In the genomic region with DNA sequence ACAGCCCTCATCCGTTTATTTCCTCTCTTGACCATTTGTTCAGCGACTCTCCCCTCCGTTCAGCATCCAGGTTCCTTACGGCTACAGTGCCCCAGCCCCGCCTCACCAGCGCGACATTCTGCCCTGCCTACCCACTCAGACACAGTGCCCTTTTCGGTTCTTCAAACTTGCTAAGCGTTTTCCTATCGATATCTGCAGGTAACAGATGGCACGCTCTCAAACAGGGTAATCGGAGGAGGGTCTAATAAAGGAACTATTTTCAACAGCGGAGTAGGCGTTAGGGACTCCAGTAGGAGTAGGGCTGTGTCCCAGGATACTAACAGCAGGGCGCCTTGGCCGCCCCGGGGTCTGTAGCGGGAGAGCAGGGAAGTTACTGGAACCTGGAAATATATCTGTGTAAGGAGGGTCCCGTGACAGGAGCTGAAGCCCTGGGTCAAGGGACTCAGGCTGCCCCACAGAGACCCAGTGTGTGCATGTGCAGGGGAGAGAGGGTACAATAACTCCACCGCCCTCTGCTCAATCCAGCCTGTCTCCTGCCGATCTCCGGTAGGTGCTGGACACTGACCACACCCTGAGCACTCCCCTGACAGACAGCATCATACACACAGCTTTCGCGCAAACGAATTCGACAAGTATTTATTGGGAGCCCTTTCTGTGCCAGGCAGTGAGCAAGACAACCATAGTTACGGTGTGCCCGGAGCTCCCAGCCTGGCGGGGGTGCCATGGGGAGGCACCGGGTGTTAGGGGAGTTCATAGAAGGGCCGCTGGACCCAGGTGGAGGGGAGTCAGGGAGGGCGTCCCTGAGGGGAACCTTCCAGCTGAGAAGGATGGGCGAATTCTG, we compare ENCODE assay signal across 8 cellular contexts. TPM values are rescaled to one million over a fixed set of nuclear protein-coding genes. Genes with fewer than 3 reads are reported as not detected.
DNase-seq lines count a peak whose midpoint lies in the region; ATAC-seq, FAIRE-seq and TF ChIP-seq lines count a peak whose summit lies in the region.

No MANE protein-coding gene starts in this region.

- in situ Hi-C loops in transverse colon (cut with MboI; ENCODE audit: low pct_ligation_motif_present in 1 of 4, low pct_unique_long_range_greater_than_20kb in 1 of 4, low sequenced_read_pairs in 3 of 4): loop anchor here in 1 of 4 donors (25.0 kb wide), 1 partner anchor 106 kb away; the partner anchor contains the start of gene GDPD5

- H3K9ac ChIP-seq in keratinocyte (ENCODE audit: control insufficient read depth, extremely low read depth, insufficient read depth, low read length): peak overlapping the region; percentile 10

- CTCF ChIA-PET in activated CD8-positive, alpha-beta T cell treated with anti-CD3 and anti-CD28 coated beads, Interleukin-2, amount 10 ng/mL, durations not matched to agents 7 days and 5 days (lab: Charles Lee): interaction anchor here (0.9 to 1.8 kb wide), 5 partner anchors 23 to 101 kb away, joined by 3 to 7 read pairs (median 4); no protein-coding TSS in a partner anchor

- no peak for TF ChIP-seq CTCF in cardiac muscle cell (IDR thresholded peaks at IDR 0.05; ENCODE audit: low read depth, low read length)
- TF ChIP-seq CTCF in keratinocyte (optimal IDR thresholded peaks at IDR 0.05 in 1 of 3, IDR thresholded peaks at IDR 0.05 in 1 of 3, conservative IDR thresholded peaks at IDR 0.05 in 1 of 3; ENCODE audit: extremely low read depth in 1 of 3, insufficient read depth in 2 of 3, low read length in 3 of 3): no peak
- TF ChIP-seq CTCF in transverse colon (IDR thresholded peaks at IDR 0.05): no peak

- no peak for DNase-seq in cardiac muscle cell (ENCODE audit: low read depth in 1 of 2, low spot score in 1 of 2)
- no peak for DNase-seq in left ventricle myocardium superior
- no peak for DNase-seq in activated CD8-positive, alpha-beta T cell treated with anti-CD3 and anti-CD28 coated beads, Interleukin-2, amount 10 ng/mL, durations not matched to agents 7 days and 5 days
- no peak for DNase-seq in keratinocyte (ENCODE audit: low read depth, low spot score)
- DNase-seq in transverse colon: no peak
- no peak for DNase-seq in NCI-H2107 (lab: John Stamatoyannopoulos, UW)

- H3K27me3 ChIP-seq in cardiac muscle cell: peaks cover 57% of the 10 kb centered on the region
- H3K27me3 ChIP-seq in keratinocyte (ENCODE audit: control insufficient read depth, extremely low read depth, insufficient read depth, low read length): peaks cover 53% of the 10 kb centered on the region
- H3K27me3 ChIP-seq in transverse colon: peaks cover 43% of the 10 kb centered on the region

- H3K4me3 ChIP-seq in cardiac muscle cell (peak overlapping the region; percentile 32), keratinocyte (ENCODE audit: control insufficient read depth in 2 of 3, extremely low read depth in 1 of 3, insufficient read depth in 2 of 3, low read depth in 1 of 3, low read length in 3 of 3) (peak overlapping the region; percentile 24 to 30 (median 28)), transverse colon (peak overlapping the region in 3 of 4 donors; percentile 20 to 52 (median 39))

- H3K36me3 ChIP-seq in cardiac muscle cell (no peaks in the 10 kb centered on the region), keratinocyte (ENCODE audit: control insufficient read depth in 2 of 2, extremely low read depth in 1 of 2, insufficient read depth in 2 of 2, low read length in 2 of 2) (no peaks in the 10 kb centered on the region), transverse colon (no peaks in the 10 kb centered on the region)

- H3K79me2 ChIP-seq in keratinocyte (ENCODE audit: control insufficient read depth, insufficient read depth, low read length): no peaks in the 10 kb centered on the region

- no peak for TF ChIP-seq EP300 in transverse colon (IDR thresholded peaks at IDR 0.05; ENCODE audit: low read depth)

- peaks cover 6% of the 10 kb centered on the region for H3K36me3 Mint-ChIP-seq in activated CD8-positive, alpha-beta T cell treated with anti-CD3 and anti-CD28 coated beads, Interleukin-2, amount 10 ng/mL, durations not matched to agents 7 days and 5 days (ENCODE audit: low read depth)

- peaks cover 2% of the 10 kb centered on the region for H4K20me1 ChIP-seq in keratinocyte (ENCODE audit: control insufficient read depth, extremely low read depth, insufficient read depth, low read length)

- peak overlapping the region; percentile 59 for H3K4me2 ChIP-seq in keratinocyte (ENCODE audit: control insufficient read depth, extremely low read depth, insufficient read depth, low read depth, low read length)

- intact Hi-C loops in left ventricle myocardium superior (cut with micrococcal nuclease) (no loop called here), transverse colon (cut with DNase I; ENCODE audit: low total_unique reads) (no loop called here)

- H3K27ac ChIP-seq in cardiac muscle cell (no peak overlapping the region), keratinocyte (ENCODE audit: control insufficient read depth, insufficient read depth, low read length) (no peak overlapping the region), transverse colon (peak overlapping the region in 2 of 4 donors; percentile 35 to 36)

- H3K9me1 ChIP-seq in keratinocyte (ENCODE audit: control insufficient read depth, extremely low read depth, insufficient read depth, low read length): no peaks in the 10 kb centered on the region

- dilution Hi-C loops in keratinocyte (cut with MboI; ENCODE audit: extremely low pct_ligation_motif_present, low sequenced_read_pairs): no loop called here

- WGBS in transverse colon (ENCODE audit: low coverage in 1 of 2), 2 donors: 26% methylated on average over 33 of the region's 33 CpGs; no CpG with 5 or more reads in 1 of the 2 donors

- H3K27ac Mint-ChIP-seq in activated CD8-positive, alpha-beta T cell treated with anti-CD3 and anti-CD28 coated beads, Interleukin-2, amount 10 ng/mL, durations not matched to agents 7 days and 5 days: peak overlapping the region; percentile 71

- H3K9me3 ChIP-seq in cardiac muscle cell (ENCODE audit: low read depth) (no peaks in the 10 kb centered on the region), keratinocyte (ENCODE audit: control insufficient read depth, low read depth, low read length) (peaks cover 6% of the 10 kb centered on the region), transverse colon (no peaks in the 10 kb centered on the region)

- FAIRE-seq in keratinocyte (lab: Jason Lieb, UNC): no peak

- ATAC-seq in left ventricle myocardium superior (no peak), GM19035 (IDR thresholded peaks at IDR 0.05; ENCODE audit: unreplicated experiment) (no peak), GM19397 (IDR thresholded peaks at IDR 0.05; ENCODE audit: unreplicated experiment) (no peak)
- ATAC-seq in activated CD8-positive, alpha-beta T cell treated with anti-CD3 and anti-CD28 coated beads, Interleukin-2, amount 10 ng/mL, durations not matched to agents 7 days and 5 days: no peak

- peaks cover 16% of the 10 kb centered on the region for H3K4me1 Mint-ChIP-seq in activated CD8-positive, alpha-beta T cell treated with anti-CD3 and anti-CD28 coated beads, Interleukin-2, amount 10 ng/mL, durations not matched to agents 7 days and 5 days (ENCODE audit: low read depth)

- H3K9me3 Mint-ChIP-seq in activated CD8-positive, alpha-beta T cell treated with anti-CD3 and anti-CD28 coated beads, Interleukin-2, amount 10 ng/mL, durations not matched to agents 7 days and 5 days (ENCODE audit: insufficient read depth): peaks cover 4% of the 10 kb centered on the region

- H2AFZ ChIP-seq in keratinocyte (ENCODE audit: control insufficient read depth, low read length): peak overlapping the region; percentile 74

- POLR2A ChIA-PET in activated CD8-positive, alpha-beta T cell treated with anti-CD3 and anti-CD28 coated beads, Interleukin-2, amount 10 ng/mL, durations not matched to agents 7 days and 5 days (lab: Charles Lee): interaction anchor here (0.6 to 1.0 kb wide), 3 partner anchors 8 to 358 kb away, joined by 3 read pairs; no protein-coding TSS in a partner anchor

- H3K4me1 ChIP-seq in cardiac muscle cell (ENCODE audit: low read depth) (no peaks in the 10 kb centered on the region), keratinocyte (ENCODE audit: control insufficient read depth, extremely low read depth, insufficient read depth, low read length) (no peaks in the 10 kb centered on the region), transverse colon (peaks cover 6 to 24% (median 11%) of the 10 kb centered on the region in 4 donors)

- no peak for TF ChIP-seq POLR2A in transverse colon (IDR thresholded peaks at IDR 0.05)

- peaks cover 45% of the 10 kb centered on the region for H3K27me3 Mint-ChIP-seq in activated CD8-positive, alpha-beta T cell treated with anti-CD3 and anti-CD28 coated beads, Interleukin-2, amount 10 ng/mL, durations not matched to agents 7 days and 5 days (ENCODE audit: low read depth)

- H3K4me3 Mint-ChIP-seq in activated CD8-positive, alpha-beta T cell treated with anti-CD3 and anti-CD28 coated beads, Interleukin-2, amount 10 ng/mL, durations not matched to agents 7 days and 5 days: peak overlapping the region; percentile 70

RNA-seq across cellular contexts. Expression of gene KLHL35, which starts 2.1 kb away (rescaled TPM):
- total RNA-seq in cardiac muscle cell (2.2 and 2.7 TPM in 2 replicates), left ventricle myocardium superior (0.89 TPM), transverse colon (under 1 TPM in 2 of 4 donors, not detected in 2; 0.27 to 0.32 TPM)
- polyA plus RNA-seq in cardiac muscle cell (2.6 and 3.4 TPM in 2 replicates), keratinocyte (0.43 to 1.0 TPM (median 0.58 TPM) in 3 replicates)
- total RNA-seq in activated CD8-positive, alpha-beta T cell treated with anti-CD3 and anti-CD28 coated beads, Interleukin-2, amount 10 ng/mL, durations not matched to agents 7 days and 5 days: under 1 TPM; 0.26 to 0.31 TPM
- polyA plus RNA-seq in keratinocyte (2011; ENCODE audit: low read depth): not detected
- polyA plus RNA-seq in keratinocyte (2011; cell fraction: cytosol; rRNA removed): 0.28 and 0.83 TPM in 2 replicates
- polyA plus RNA-seq in keratinocyte (2011; cell fraction: nucleus; rRNA removed): 1.4 and 2.0 TPM in 2 replicates
- polyA plus RNA-seq in keratinocyte (2012; ENCODE audit: low replicate concordance): 0.93 and 1.0 TPM in 2 replicates
- polyA minus RNA-seq in keratinocyte: 0.22 to 0.33 TPM (median 0.26 TPM) in 3 replicates
- 1.3 TPM for polyA minus RNA-seq in keratinocyte (2011; cell fraction: cytosol; rRNA and poly(A)+ RNA removed)
- 0.84 and 1.8 TPM in 2 replicates for polyA minus RNA-seq in keratinocyte (2011; cell fraction: nucleus; rRNA and poly(A)+ RNA removed)

RNA-seq across cellular contexts. Expression of gene RPS3, which starts 31.6 kb away (rescaled TPM):
- total RNA-seq in cardiac muscle cell (781 and 951 TPM in 2 replicates), left ventricle myocardium superior (874 TPM), transverse colon (1,000 to 10,000 TPM in 1 of 4 donors, 100 to 1,000 TPM in 3; 492 to 1,045 (median 813) TPM)
- polyA plus RNA-seq in cardiac muscle cell (974 and 1,206 TPM in 2 replicates), keratinocyte (2,759 to 4,283 TPM (median 3,843 TPM) in 3 replicates)
- 1,000 to 10,000 TPM; 2,820 to 2,871 TPM for total RNA-seq in activated CD8-positive, alpha-beta T cell treated with anti-CD3 and anti-CD28 coated beads, Interleukin-2, amount 10 ng/mL, durations not matched to agents 7 days and 5 days
- polyA plus RNA-seq in keratinocyte (2011; ENCODE audit: low read depth): 4,583 TPM
- polyA plus RNA-seq in keratinocyte (2011; cell fraction: cytosol; rRNA removed): 3,100 and 4,215 TPM in 2 replicates
- polyA plus RNA-seq in keratinocyte (2011; cell fraction: nucleus; rRNA removed): 1,051 and 1,129 TPM in 2 replicates
- 3,324 and 4,271 TPM in 2 replicates for polyA plus RNA-seq in keratinocyte (2012; ENCODE audit: low replicate concordance)
- 1,345 to 1,807 TPM (median 1,376 TPM) in 3 replicates for polyA minus RNA-seq in keratinocyte
- 1,011 TPM for polyA minus RNA-seq in keratinocyte (2011; cell fraction: cytosol; rRNA and poly(A)+ RNA removed)
- polyA minus RNA-seq in keratinocyte (2011; cell fraction: nucleus; rRNA and poly(A)+ RNA removed): 222 and 286 TPM in 2 replicates
